In genomic region chr11:119339581-119340334, GRCh38 we compare ENCODE assay signal across 1 cellular context.
TF ChIP-seq lines count a peak whose summit lies in the region.

No MANE protein-coding gene starts in this region.

TF ChIP-seq in K562, 482 proteins besides CTCF, POLR2A, EP300 and RAD21 (continued from another document and continues in another):
- TF ChIP-seq, protein P1, sequence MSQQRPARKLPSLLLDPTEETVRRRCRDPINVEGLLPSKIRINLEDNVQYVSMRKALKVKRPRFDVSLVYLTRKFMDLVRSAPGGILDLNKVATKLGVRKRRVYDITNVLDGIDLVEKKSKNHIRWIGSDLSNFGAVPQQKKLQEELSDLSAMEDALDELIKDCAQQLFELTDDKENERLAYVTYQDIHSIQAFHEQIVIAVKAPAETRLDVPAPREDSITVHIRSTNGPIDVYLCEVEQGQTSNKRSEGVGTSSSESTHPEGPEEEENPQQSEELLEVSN (IDR thresholded peaks at IDR 0.05; ENCODE audit: borderline replicate concordance in 1 of 2, extremely low read depth in 1 of 2, insufficient read depth in 1 of 2, insufficient read length in 1 of 2, low read depth in 1 of 2, low read length in 1 of 2, poor library complexity in 1 of 2, severe bottlenecking in 1 of 2), result peak; percentile 89 to 90
- no peak for TF ChIP-seq RERE (CRISPR knock-in tag; IDR thresholded peaks at IDR 0.05; ENCODE audit: borderline replicate concordance)
- no peak for TF ChIP-seq FOXK1 (CRISPR knock-in tag; IDR thresholded peaks at IDR 0.05; ENCODE audit: borderline replicate concordance)
- TF ChIP-seq ZBTB7A (IDR thresholded peaks at IDR 0.05; ENCODE audit: borderline replicate concordance, control insufficient read depth, low read depth, low read length), result peak; percentile 99
- TF ChIP-seq CXXC5 (CRISPR knock-in tag; IDR thresholded peaks at IDR 0.05), result peak; percentile 82
- peak; percentile 96 for TF ChIP-seq CTCFL (IDR thresholded peaks at IDR 0.05; ENCODE audit: borderline replicate concordance, insufficient read depth, low read depth, low read length, poor library complexity, severe bottlenecking)
- TF ChIP-seq, protein P2, sequence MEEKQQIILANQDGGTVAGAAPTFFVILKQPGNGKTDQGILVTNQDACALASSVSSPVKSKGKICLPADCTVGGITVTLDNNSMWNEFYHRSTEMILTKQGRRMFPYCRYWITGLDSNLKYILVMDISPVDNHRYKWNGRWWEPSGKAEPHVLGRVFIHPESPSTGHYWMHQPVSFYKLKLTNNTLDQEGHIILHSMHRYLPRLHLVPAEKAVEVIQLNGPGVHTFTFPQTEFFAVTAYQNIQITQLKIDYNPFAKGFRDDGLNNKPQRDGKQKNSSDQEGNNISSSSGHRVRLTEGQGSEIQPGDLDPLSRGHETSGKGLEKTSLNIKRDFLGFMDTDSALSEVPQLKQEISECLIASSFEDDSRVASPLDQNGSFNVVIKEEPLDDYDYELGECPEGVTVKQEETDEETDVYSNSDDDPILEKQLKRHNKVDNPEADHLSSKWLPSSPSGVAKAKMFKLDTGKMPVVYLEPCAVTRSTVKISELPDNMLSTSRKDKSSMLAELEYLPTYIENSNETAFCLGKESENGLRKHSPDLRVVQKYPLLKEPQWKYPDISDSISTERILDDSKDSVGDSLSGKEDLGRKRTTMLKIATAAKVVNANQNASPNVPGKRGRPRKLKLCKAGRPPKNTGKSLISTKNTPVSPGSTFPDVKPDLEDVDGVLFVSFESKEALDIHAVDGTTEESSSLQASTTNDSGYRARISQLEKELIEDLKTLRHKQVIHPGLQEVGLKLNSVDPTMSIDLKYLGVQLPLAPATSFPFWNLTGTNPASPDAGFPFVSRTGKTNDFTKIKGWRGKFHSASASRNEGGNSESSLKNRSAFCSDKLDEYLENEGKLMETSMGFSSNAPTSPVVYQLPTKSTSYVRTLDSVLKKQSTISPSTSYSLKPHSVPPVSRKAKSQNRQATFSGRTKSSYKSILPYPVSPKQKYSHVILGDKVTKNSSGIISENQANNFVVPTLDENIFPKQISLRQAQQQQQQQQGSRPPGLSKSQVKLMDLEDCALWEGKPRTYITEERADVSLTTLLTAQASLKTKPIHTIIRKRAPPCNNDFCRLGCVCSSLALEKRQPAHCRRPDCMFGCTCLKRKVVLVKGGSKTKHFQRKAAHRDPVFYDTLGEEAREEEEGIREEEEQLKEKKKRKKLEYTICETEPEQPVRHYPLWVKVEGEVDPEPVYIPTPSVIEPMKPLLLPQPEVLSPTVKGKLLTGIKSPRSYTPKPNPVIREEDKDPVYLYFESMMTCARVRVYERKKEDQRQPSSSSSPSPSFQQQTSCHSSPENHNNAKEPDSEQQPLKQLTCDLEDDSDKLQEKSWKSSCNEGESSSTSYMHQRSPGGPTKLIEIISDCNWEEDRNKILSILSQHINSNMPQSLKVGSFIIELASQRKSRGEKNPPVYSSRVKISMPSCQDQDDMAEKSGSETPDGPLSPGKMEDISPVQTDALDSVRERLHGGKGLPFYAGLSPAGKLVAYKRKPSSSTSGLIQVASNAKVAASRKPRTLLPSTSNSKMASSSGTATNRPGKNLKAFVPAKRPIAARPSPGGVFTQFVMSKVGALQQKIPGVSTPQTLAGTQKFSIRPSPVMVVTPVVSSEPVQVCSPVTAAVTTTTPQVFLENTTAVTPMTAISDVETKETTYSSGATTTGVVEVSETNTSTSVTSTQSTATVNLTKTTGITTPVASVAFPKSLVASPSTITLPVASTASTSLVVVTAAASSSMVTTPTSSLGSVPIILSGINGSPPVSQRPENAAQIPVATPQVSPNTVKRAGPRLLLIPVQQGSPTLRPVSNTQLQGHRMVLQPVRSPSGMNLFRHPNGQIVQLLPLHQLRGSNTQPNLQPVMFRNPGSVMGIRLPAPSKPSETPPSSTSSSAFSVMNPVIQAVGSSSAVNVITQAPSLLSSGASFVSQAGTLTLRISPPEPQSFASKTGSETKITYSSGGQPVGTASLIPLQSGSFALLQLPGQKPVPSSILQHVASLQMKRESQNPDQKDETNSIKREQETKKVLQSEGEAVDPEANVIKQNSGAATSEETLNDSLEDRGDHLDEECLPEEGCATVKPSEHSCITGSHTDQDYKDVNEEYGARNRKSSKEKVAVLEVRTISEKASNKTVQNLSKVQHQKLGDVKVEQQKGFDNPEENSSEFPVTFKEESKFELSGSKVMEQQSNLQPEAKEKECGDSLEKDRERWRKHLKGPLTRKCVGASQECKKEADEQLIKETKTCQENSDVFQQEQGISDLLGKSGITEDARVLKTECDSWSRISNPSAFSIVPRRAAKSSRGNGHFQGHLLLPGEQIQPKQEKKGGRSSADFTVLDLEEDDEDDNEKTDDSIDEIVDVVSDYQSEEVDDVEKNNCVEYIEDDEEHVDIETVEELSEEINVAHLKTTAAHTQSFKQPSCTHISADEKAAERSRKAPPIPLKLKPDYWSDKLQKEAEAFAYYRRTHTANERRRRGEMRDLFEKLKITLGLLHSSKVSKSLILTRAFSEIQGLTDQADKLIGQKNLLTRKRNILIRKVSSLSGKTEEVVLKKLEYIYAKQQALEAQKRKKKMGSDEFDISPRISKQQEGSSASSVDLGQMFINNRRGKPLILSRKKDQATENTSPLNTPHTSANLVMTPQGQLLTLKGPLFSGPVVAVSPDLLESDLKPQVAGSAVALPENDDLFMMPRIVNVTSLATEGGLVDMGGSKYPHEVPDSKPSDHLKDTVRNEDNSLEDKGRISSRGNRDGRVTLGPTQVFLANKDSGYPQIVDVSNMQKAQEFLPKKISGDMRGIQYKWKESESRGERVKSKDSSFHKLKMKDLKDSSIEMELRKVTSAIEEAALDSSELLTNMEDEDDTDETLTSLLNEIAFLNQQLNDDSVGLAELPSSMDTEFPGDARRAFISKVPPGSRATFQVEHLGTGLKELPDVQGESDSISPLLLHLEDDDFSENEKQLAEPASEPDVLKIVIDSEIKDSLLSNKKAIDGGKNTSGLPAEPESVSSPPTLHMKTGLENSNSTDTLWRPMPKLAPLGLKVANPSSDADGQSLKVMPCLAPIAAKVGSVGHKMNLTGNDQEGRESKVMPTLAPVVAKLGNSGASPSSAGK (IDR thresholded peaks at IDR 0.05), result peak; percentile 97
- peak; percentile 87; the same call in 1 of the 2 replicates for TF ChIP-seq SMAD4 (CRISPR knock-in tag; conservative IDR thresholded peaks at IDR 0.05)
- 0 out of 2 replicates have a peak, but pooled peaks have one; percentile 22 for TF ChIP-seq ZNF24 (IDR thresholded peaks at IDR 0.05)
- peak; percentile 18 for TF ChIP-seq ZFP36 (IDR thresholded peaks at IDR 0.05; ENCODE audit: low read depth, low read length, partially characterized antibody)
- no peak for TF ChIP-seq THRAP3 (IDR thresholded peaks at IDR 0.05; ENCODE audit: borderline replicate concordance)
- TF ChIP-seq SMC3 (conservative IDR thresholded peaks at IDR 0.05; ENCODE audit: insufficient read depth, low read depth, low read length), result peak; percentile 58; the same call in 1 of the 2 replicates
- TF ChIP-seq, protein P3, sequence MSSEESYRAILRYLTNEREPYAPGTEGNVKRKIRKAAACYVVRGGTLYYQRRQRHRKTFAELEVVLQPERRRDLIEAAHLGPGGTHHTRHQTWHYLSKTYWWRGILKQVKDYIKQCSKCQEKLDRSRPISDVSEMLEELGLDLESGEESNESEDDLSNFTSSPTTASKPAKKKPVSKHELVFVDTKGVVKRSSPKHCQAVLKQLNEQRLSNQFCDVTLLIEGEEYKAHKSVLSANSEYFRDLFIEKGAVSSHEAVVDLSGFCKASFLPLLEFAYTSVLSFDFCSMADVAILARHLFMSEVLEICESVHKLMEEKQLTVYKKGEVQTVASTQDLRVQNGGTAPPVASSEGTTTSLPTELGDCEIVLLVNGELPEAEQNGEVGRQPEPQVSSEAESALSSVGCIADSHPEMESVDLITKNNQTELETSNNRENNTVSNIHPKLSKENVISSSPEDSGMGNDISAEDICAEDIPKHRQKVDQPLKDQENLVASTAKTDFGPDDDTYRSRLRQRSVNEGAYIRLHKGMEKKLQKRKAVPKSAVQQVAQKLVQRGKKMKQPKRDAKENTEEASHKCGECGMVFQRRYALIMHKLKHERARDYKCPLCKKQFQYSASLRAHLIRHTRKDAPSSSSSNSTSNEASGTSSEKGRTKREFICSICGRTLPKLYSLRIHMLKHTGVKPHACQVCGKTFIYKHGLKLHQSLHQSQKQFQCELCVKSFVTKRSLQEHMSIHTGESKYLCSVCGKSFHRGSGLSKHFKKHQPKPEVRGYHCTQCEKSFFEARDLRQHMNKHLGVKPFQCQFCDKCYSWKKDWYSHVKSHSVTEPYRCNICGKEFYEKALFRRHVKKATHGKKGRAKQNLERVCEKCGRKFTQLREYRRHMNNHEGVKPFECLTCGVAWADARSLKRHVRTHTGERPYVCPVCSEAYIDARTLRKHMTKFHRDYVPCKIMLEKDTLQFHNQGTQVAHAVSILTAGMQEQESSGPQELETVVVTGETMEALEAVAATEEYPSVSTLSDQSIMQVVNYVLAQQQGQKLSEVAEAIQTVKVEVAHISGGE (CRISPR knock-in tag; IDR thresholded peaks at IDR 0.05), result 0 out of 6 replicates have a peak, but pooled peaks of 1 of the 3 experiments have one; percentile 32
- peak; percentile 95 for TF ChIP-seq RB1 (IDR thresholded peaks at IDR 0.05; ENCODE audit: low read depth)
- no peak for TF ChIP-seq MXI1 (IDR thresholded peaks at IDR 0.05; ENCODE audit: low read depth, low read length)
- no peak for TF ChIP-seq MED1 (CRISPR knock-in tag; IDR thresholded peaks at IDR 0.05; ENCODE audit: borderline replicate concordance)
- no peak for TF ChIP-seq BCL6 (CRISPR knock-in tag; IDR thresholded peaks at IDR 0.05)
- peak; percentile 46; the same call in 1 of the 2 replicates for TF ChIP-seq ZNF395 (CRISPR knock-in tag; IDR thresholded peaks at IDR 0.05)
- 0 out of 2 replicates have a peak, but pooled peaks have one; percentile 2 for TF ChIP-seq CBFA2T2 (conservative IDR thresholded peaks at IDR 0.05)
- 0 out of 2 replicates have a peak, but pooled peaks have one; percentile 14 for TF ChIP-seq ZKSCAN1 (IDR thresholded peaks at IDR 0.05; ENCODE audit: low read depth, low read length)
- TF ChIP-seq MTA3 (IDR thresholded peaks at IDR 0.05; ENCODE audit: borderline replicate concordance), result 0 out of 2 replicates have a peak, but pooled peaks have one; percentile 85
- peak; percentile 89 for TF ChIP-seq MAZ (CRISPR knock-in tag; conservative IDR thresholded peaks at IDR 0.05 in 1 of 2, IDR thresholded peaks at IDR 0.05 in 1 of 2)
- peak; percentile 60; the same call in 1 of the 2 replicates for TF ChIP-seq ZNF263 (CRISPR knock-in tag; IDR thresholded peaks at IDR 0.05; ENCODE audit: borderline replicate concordance)
- no peak for TF ChIP-seq FOXJ2 (tag; IDR thresholded peaks at IDR 0.05)
- TF ChIP-seq BRCA1 (IDR thresholded peaks at IDR 0.05), result no peak
- TF ChIP-seq BRCA1 (CRISPR knock-in tag; IDR thresholded peaks at IDR 0.05), result no peak
- peak in 1 of 2 experiments; percentile 44; a peak in 1 of 4 replicates for TF ChIP-seq TRIM24 (IDR thresholded peaks at IDR 0.05)
- TF ChIP-seq HDAC8 (tag; IDR thresholded peaks at IDR 0.05), result 0 out of 2 replicates have a peak, but pooled peaks have one; percentile 38
- TF ChIP-seq NR2C1 (IDR thresholded peaks at IDR 0.05), result no peak
- TF ChIP-seq NR2C1 (tag; IDR thresholded peaks at IDR 0.05), result peak; percentile 36; the same call in 1 of the 2 replicates
